Comparison of ENCODE assay signal across 15 cellular contexts in genomic region chrX:115632455-115632854, GRCh38.
"Had no signal": no experiment of that assay in that cellular context is flagged by ENCODE, and none has a peak within 500 bp of the region (broad histone marks: within the 10 kb centered on the region; RNA-seq: fewer than 3 reads in every experiment).

No MANE protein-coding gene starts in this region.

- H3K9ac ChIP-seq: neural progenitor cell had no signal

- H2AFZ ChIP-seq: hepatocyte, neural progenitor cell had no signal

- H3K27ac Mint-ChIP-seq: activated naive CD8-positive, alpha-beta T cell treated with anti-CD3 and anti-CD28 coated beads, Interleukin-2, amount 10 ng/mL, durations not matched to agents 7 days and 5 days; activated T-helper 1 cell treated with anti-CD3 and anti-CD28 coated beads, Interleukin-12 subunit alpha, Interleukin-12 subunit beta, Interleukin-2, Interleukin-4 antibody, amounts not matched to agents 30 ng/mL and 10 ng/mL and 1 ng/mL, durations not matched to agents 14 hours and 24 hours and 36 hours; naive B cell; neural progenitor cell; stimulated activated effector memory CD8-positive, alpha-beta T cell treated with anti-CD3 and anti-CD28 coated beads, Interleukin-12 subunit alpha, Interleukin-12 subunit beta, amount 100 ng/mL, for 72 hours; T-helper 2 cell treated with Interferon-gamma antibody and Interleukin-4, amounts not matched to agents 5 μg/mL and 100 μg/mL, for 36 hours had no signal

- H3K27me3 Mint-ChIP-seq: activated naive CD8-positive, alpha-beta T cell treated with anti-CD3 and anti-CD28 coated beads, Interleukin-2, amount 10 ng/mL, durations not matched to agents 7 days and 5 days; naive B cell had no signal

- ATAC-seq: left lung; stimulated activated effector memory CD8-positive, alpha-beta T cell treated with anti-CD3 and anti-CD28 coated beads, Interleukin-12 subunit alpha, Interleukin-12 subunit beta, amount 100 ng/mL, for 72 hours had no signal

- H3K27me3 ChIP-seq: cardiac muscle cell, hepatocyte, neural progenitor cell, vagina had no signal

- FAIRE-seq: keratinocyte had no signal

- H3K4me3 ChIP-seq: cardiac muscle cell, hepatocyte, left lung, neural progenitor cell, tibial nerve, vagina had no signal

- H3K4me1 ChIP-seq: left lung, neural progenitor cell, vagina had no signal

- DNase-seq: activated CD4-positive, alpha-beta T cell treated with anti-CD3 and anti-CD28 coated beads, Interleukin-2, amount 50 U/mL, for 1 hour; activated naive CD8-positive, alpha-beta T cell treated with anti-CD3 and anti-CD28 coated beads, Interleukin-2, amount 10 ng/mL, durations not matched to agents 7 days and 5 days; erythroblast; left lung; mammary epithelial cell; naive B cell had no signal

- H3K9me3 Mint-ChIP-seq: activated naive CD8-positive, alpha-beta T cell treated with anti-CD3 and anti-CD28 coated beads, Interleukin-2, amount 10 ng/mL, durations not matched to agents 7 days and 5 days; activated T-helper 1 cell treated with anti-CD3 and anti-CD28 coated beads, Interleukin-12 subunit alpha, Interleukin-12 subunit beta, Interleukin-2, Interleukin-4 antibody, amounts not matched to agents 30 ng/mL and 10 ng/mL and 1 ng/mL, durations not matched to agents 14 hours and 24 hours and 36 hours; naive B cell; neural progenitor cell; stimulated activated effector memory CD8-positive, alpha-beta T cell treated with anti-CD3 and anti-CD28 coated beads, Interleukin-12 subunit alpha, Interleukin-12 subunit beta, amount 100 ng/mL, for 72 hours; T-helper 2 cell treated with Interferon-gamma antibody and Interleukin-4, amounts not matched to agents 5 μg/mL and 100 μg/mL, for 36 hours had no signal

- H3K9me3 ChIP-seq: left lung, tibial nerve, vagina had no signal

- H3K4me3 Mint-ChIP-seq: activated naive CD8-positive, alpha-beta T cell treated with anti-CD3 and anti-CD28 coated beads, Interleukin-2, amount 10 ng/mL, durations not matched to agents 7 days and 5 days; activated T-helper 1 cell treated with anti-CD3 and anti-CD28 coated beads, Interleukin-12 subunit alpha, Interleukin-12 subunit beta, Interleukin-2, Interleukin-4 antibody, amounts not matched to agents 30 ng/mL and 10 ng/mL and 1 ng/mL, durations not matched to agents 14 hours and 24 hours and 36 hours; naive B cell; neural progenitor cell; stimulated activated effector memory CD8-positive, alpha-beta T cell treated with anti-CD3 and anti-CD28 coated beads, Interleukin-12 subunit alpha, Interleukin-12 subunit beta, amount 100 ng/mL, for 72 hours; T-helper 2 cell treated with Interferon-gamma antibody and Interleukin-4, amounts not matched to agents 5 μg/mL and 100 μg/mL, for 36 hours had no signal

- H3K4me2 ChIP-seq: hepatocyte, neural progenitor cell had no signal

- H3K36me3 Mint-ChIP-seq: activated naive CD8-positive, alpha-beta T cell treated with anti-CD3 and anti-CD28 coated beads, Interleukin-2, amount 10 ng/mL, durations not matched to agents 7 days and 5 days; naive B cell; stimulated activated effector memory CD8-positive, alpha-beta T cell treated with anti-CD3 and anti-CD28 coated beads, Interleukin-12 subunit alpha, Interleukin-12 subunit beta, amount 100 ng/mL, for 72 hours had no signal

- H3K79me2 ChIP-seq: hepatocyte had no signal

- H3K4me1 Mint-ChIP-seq: activated naive CD8-positive, alpha-beta T cell treated with anti-CD3 and anti-CD28 coated beads, Interleukin-2, amount 10 ng/mL, durations not matched to agents 7 days and 5 days; naive B cell; neural progenitor cell; stimulated activated effector memory CD8-positive, alpha-beta T cell treated with anti-CD3 and anti-CD28 coated beads, Interleukin-12 subunit alpha, Interleukin-12 subunit beta, amount 100 ng/mL, for 72 hours had no signal

- H3K27ac ChIP-seq: cardiac muscle cell, hepatocyte, left lung, neural progenitor cell, tibial nerve, vagina had no signal

- H3K36me3 ChIP-seq: left lung, neural progenitor cell, vagina had no signal
